ENCODE assay signal across 22 cellular contexts in the genomic region with DNA sequence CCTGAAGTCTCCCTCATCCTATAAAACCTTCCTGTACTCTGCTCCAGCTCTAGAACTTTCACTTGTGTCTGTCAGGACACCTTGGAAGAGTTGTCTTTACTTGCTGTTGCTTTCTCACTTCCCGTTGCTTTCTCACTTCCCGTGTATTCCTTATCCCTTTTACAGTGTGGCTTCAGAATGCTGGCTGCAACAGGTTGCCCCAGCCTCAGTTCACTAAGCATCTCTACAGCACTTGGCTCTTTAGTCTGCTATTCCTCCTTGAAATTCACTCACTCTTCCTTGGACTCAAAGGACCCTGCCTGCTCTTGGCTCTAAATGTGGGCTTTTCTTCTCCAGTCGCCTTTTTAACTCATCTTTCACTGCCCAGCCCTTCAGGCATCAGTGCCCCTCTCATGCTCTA.
"Had no signal": no experiment of that assay in that cellular context is flagged by ENCODE, and none has a peak within 500 bp of the region (broad histone marks: within the 10 kb centered on the region; RNA-seq: fewer than 3 reads in every experiment).

No MANE protein-coding gene starts in this region.

- H3K4me2 ChIP-seq: smooth muscle cell had no signal

- DNase-seq: islet precursor cell; left ventricle myocardium inferior; naive thymus-derived CD8-positive, alpha-beta T cell; ovary; right lobe of liver; stimulated activated CD4-positive, alpha-beta T cell treated with anti-CD3 and anti-CD28 coated beads, Interleukin-1b, Interleukin-23, amount 100 ng/mL, for 48 hours; stimulated activated CD4-positive, alpha-beta T cell treated with anti-CD3 and anti-CD28 coated beads, Interleukin-2, amount 100 ng/mL, for 48 hours; stimulated activated CD4-positive, alpha-beta T cell treated with anti-CD3 and anti-CD28 coated beads, Interleukin-4, amount 100 ng/mL, for 4 hours; stimulated activated CD8-positive, alpha-beta memory T cell treated with anti-CD3 and anti-CD28 coated beads, Interleukin-4, amount 100 ng/mL, for 48 hours; stimulated activated naive B cell treated with anti-CD40 and anti-IgM and Interleukin-4, amounts not matched to agents 10 μg/mL and 1 μg/mL and 100 μg/mL, for 72 hours; stimulated activated naive CD8-positive, alpha-beta T cell treated with anti-CD3 and anti-CD28 coated beads, Interleukin-15, Interleukin-2, amounts not matched to agents 100 U/mL and 50 U/mL, for 24 hours; stomach; testis; thyroid gland; transverse colon; upper lobe of left lung had no signal

- ATAC-seq: naive thymus-derived CD8-positive, alpha-beta T cell; right lobe of liver; stimulated activated naive B cell treated with anti-CD40 and anti-IgM and Interleukin-4, amounts not matched to agents 10 μg/mL and 1 μg/mL and 100 μg/mL, for 72 hours; stimulated activated naive CD8-positive, alpha-beta T cell treated with anti-CD3 and anti-CD28 coated beads, Interleukin-15, Interleukin-2, amounts not matched to agents 100 U/mL and 50 U/mL, for 24 hours had no signal

- H3K4me1 Mint-ChIP-seq: nephron had no signal

- H3K27ac Mint-ChIP-seq: nephron; progenitor cell of endocrine pancreas; stimulated activated naive B cell treated with anti-CD40 and anti-IgM and Interleukin-4, amounts not matched to agents 10 μg/mL and 1 μg/mL and 100 μg/mL, for 72 hours had no signal

- H3K27me3 Mint-ChIP-seq: naive thymus-derived CD8-positive, alpha-beta T cell; progenitor cell of endocrine pancreas; stimulated activated naive B cell treated with anti-CD40 and anti-IgM and Interleukin-4, amounts not matched to agents 10 μg/mL and 1 μg/mL and 100 μg/mL, for 72 hours had no signal

- H3K9me3 ChIP-seq: left ventricle myocardium inferior, ovary, right atrium auricular region, right lobe of liver, stomach, testis, thyroid gland, transverse colon, upper lobe of left lung, vagina had no signal

- H3K4me3 Mint-ChIP-seq: naive thymus-derived CD8-positive, alpha-beta T cell; nephron; stimulated activated naive B cell treated with anti-CD40 and anti-IgM and Interleukin-4, amounts not matched to agents 10 μg/mL and 1 μg/mL and 100 μg/mL, for 72 hours had no signal

- H3K36me3 ChIP-seq: ovary, right atrium auricular region, right lobe of liver, thyroid gland, transverse colon, vagina had no signal

- H3K27me3 ChIP-seq: ovary, right atrium auricular region, right lobe of liver, stomach, testis, thyroid gland, transverse colon, upper lobe of left lung, vagina had no signal

- H3K4me3 ChIP-seq: left ventricle myocardium inferior, lung, ovary, right atrium auricular region, right lobe of liver, smooth muscle cell, stomach, testis, thyroid gland, transverse colon, upper lobe of left lung, vagina had no signal

- H3K4me1 ChIP-seq: testis, vagina had no signal

- H3K9me3 Mint-ChIP-seq: naive thymus-derived CD8-positive, alpha-beta T cell; nephron; stimulated activated naive B cell treated with anti-CD40 and anti-IgM and Interleukin-4, amounts not matched to agents 10 μg/mL and 1 μg/mL and 100 μg/mL, for 72 hours had no signal

- H3K27ac ChIP-seq: left ventricle myocardium inferior, ovary, right atrium auricular region, right lobe of liver, stomach, testis, thyroid gland, transverse colon, upper lobe of left lung, vagina had no signal
